8 cellular contexts compared by ENCODE assay signal in genomic region chr1:206281912-206282657, GRCh38.
A peak's percentile ranks its signal among the peaks of the same experiment; 100 is the strongest.
DNase-seq lines count a peak whose midpoint lies in the region; ATAC-seq and TF ChIP-seq lines count a peak whose summit lies in the region.
"Not testable (repeated sequence)": the region's sequence is repeated elsewhere in the genome, so short reads cannot be mapped to it uniquely, and the experiment has no call there.

No MANE protein-coding gene starts in this region.

- not testable (repeated sequence) for DNase-seq in DND-41; HCT116 (ENCODE audit: low read depth, low spot score); activated CD8-positive, alpha-beta memory T cell treated with anti-CD3 and anti-CD28 coated beads, Interleukin-2, amount 10 ng/mL, durations not matched to agents 7 days and 5 days; heart left ventricle; sciatic nerve (ENCODE audit: low spot score)

- H3K27me3 ChIP-seq in DND-41 (ENCODE audit: insufficient read depth, low read length, poor library complexity); HCT116 (ENCODE audit: insufficient read depth, low read length); heart left ventricle: not testable (repeated sequence)

- intact Hi-C loops in HCT116 (cut with micrococcal nuclease); heart left ventricle (cut with DNase I); sciatic nerve (cut with DNase I): not testable (repeated sequence)

- BruUV-seq in HCT116 (replicated peaks; lab: Mats Ljungman, UMichigan) = not testable (repeated sequence)

- TF ChIP-seq CTCF in DND-41 (IDR thresholded peaks at IDR 0.05; ENCODE audit: borderline replicate concordance, extremely low read depth, low read length, poor library complexity, severe bottlenecking); HCT116 (IDR thresholded peaks at IDR 0.05 in 2 of 3, conservative IDR thresholded peaks at IDR 0.05 in 1 of 3; ENCODE audit: borderline replicate concordance in 1 of 3, insufficient read depth in 1 of 3, low read depth in 2 of 3, low read length in 2 of 3); heart left ventricle (IDR thresholded peaks at IDR 0.05): not testable (repeated sequence)

- not testable (repeated sequence) for H3K9me3 ChIP-seq in DND-41 (ENCODE audit: insufficient read depth, low read length, severe bottlenecking); HCT116 (ENCODE audit: control insufficient read depth in 1 of 2, insufficient read depth in 1 of 2, low read depth in 1 of 2, low read length in 2 of 2); heart left ventricle

- not testable (repeated sequence) for H4K20me1 ChIP-seq in DND-41 (ENCODE audit: insufficient read depth, low read length); HCT116 (ENCODE audit: insufficient read depth)

- CTCF ChIA-PET in HCT116 (lab: Charles Lee); activated CD8-positive, alpha-beta memory T cell treated with anti-CD3 and anti-CD28 coated beads, Interleukin-2, amount 10 ng/mL, durations not matched to agents 7 days and 5 days (lab: Charles Lee): not testable (repeated sequence)

- RAD21 ChIA-PET in HCT116 (lab: Charles Lee; ENCODE audit: low non-redundant PET in 1 of 2, low total read pairs in 2 of 2, uncharacterized antibody in 2 of 2, unreplicated experiment in 2 of 2) = not testable (repeated sequence)

- not testable (repeated sequence) for TF ChIP-seq POLR2A in HCT116 (IDR thresholded peaks at IDR 0.05; ENCODE audit: borderline replicate concordance, extremely low read depth, insufficient read depth, insufficient read length); heart left ventricle (IDR thresholded peaks at IDR 0.05)

- not testable (repeated sequence) for H3K27me3 Mint-ChIP-seq in activated CD8-positive, alpha-beta memory T cell treated with anti-CD3 and anti-CD28 coated beads, Interleukin-2, amount 10 ng/mL, durations not matched to agents 7 days and 5 days

- not testable (repeated sequence) for H3K9me3 Mint-ChIP-seq in activated CD8-positive, alpha-beta memory T cell treated with anti-CD3 and anti-CD28 coated beads, Interleukin-2, amount 10 ng/mL, durations not matched to agents 7 days and 5 days (ENCODE audit: low read depth)

- not testable (repeated sequence) for H3K4me2 ChIP-seq in DND-41 (ENCODE audit: insufficient read depth, low read length); HCT116 (ENCODE audit: low read length)

- no CpG with 5 or more reads among the region's 2 CpGs for WGBS in heart left ventricle, 4 donors

- H3K36me3 Mint-ChIP-seq in activated CD8-positive, alpha-beta memory T cell treated with anti-CD3 and anti-CD28 coated beads, Interleukin-2, amount 10 ng/mL, durations not matched to agents 7 days and 5 days = not testable (repeated sequence)

- not testable (repeated sequence) for H3K79me2 ChIP-seq in DND-41 (ENCODE audit: insufficient read depth, low read length); HCT116 (ENCODE audit: insufficient read depth, low read length)

- H3K4me3 ChIP-seq in DND-41 (ENCODE audit: low read depth in 1 of 2, low read length in 2 of 2); HCT116 (replicated peaks in 1 of 2; ENCODE audit: low read depth in 1 of 2, low read length in 2 of 2); heart left ventricle: not testable (repeated sequence)

- H3K9ac ChIP-seq in DND-41 (ENCODE audit: low read depth, low read length); HCT116 (ENCODE audit: low read length): not testable (repeated sequence)

- H3K36me3 ChIP-seq in DND-41 (ENCODE audit: insufficient read depth, low read length); HCT116 (ENCODE audit: control insufficient read depth in 1 of 2, insufficient read depth in 2 of 2, low read length in 2 of 2); heart left ventricle: not testable (repeated sequence)

- not testable (repeated sequence) for H3K4me3 Mint-ChIP-seq in activated CD8-positive, alpha-beta memory T cell treated with anti-CD3 and anti-CD28 coated beads, Interleukin-2, amount 10 ng/mL, durations not matched to agents 7 days and 5 days

- H3K9me2 ChIP-seq in HCT116 (ENCODE audit: insufficient read depth) = not testable (repeated sequence)

- H3K27ac Mint-ChIP-seq in activated CD8-positive, alpha-beta memory T cell treated with anti-CD3 and anti-CD28 coated beads, Interleukin-2, amount 10 ng/mL, durations not matched to agents 7 days and 5 days = not testable (repeated sequence)

- ATAC-seq in DND-41 (ENCODE audit: insufficient read depth, low read depth) = peak; percentile 77
- peak; percentile 74 for ATAC-seq in GM19452 (IDR thresholded peaks at IDR 0.05; ENCODE audit: unreplicated experiment)
- peak; percentile 52 for ATAC-seq in HCT116
- peak; percentile 67 for ATAC-seq in HG03039 (IDR thresholded peaks at IDR 0.05; ENCODE audit: unreplicated experiment)
- peak; percentile 75 for ATAC-seq in HG03565 (IDR thresholded peaks at IDR 0.05; ENCODE audit: unreplicated experiment)
- peak; percentile 88 for ATAC-seq in activated CD8-positive, alpha-beta memory T cell treated with anti-CD3 and anti-CD28 coated beads, Interleukin-2, amount 10 ng/mL, durations not matched to agents 7 days and 5 days
- peak in 3 of 4 donors; percentile 35 to 81 (median 47) for ATAC-seq in heart left ventricle
- ATAC-seq in sciatic nerve = peak; percentile 57

- H3K27ac ChIP-seq in DND-41 (ENCODE audit: low read length); HCT116 (ENCODE audit: low read depth, low read length); heart left ventricle: not testable (repeated sequence)

- not testable (repeated sequence) for TF ChIP-seq RAD21 in HCT116 (IDR thresholded peaks at IDR 0.05; ENCODE audit: low read depth)

- peaks cover 12% of the 10 kb centered on the region for H3K4me1 Mint-ChIP-seq in activated CD8-positive, alpha-beta memory T cell treated with anti-CD3 and anti-CD28 coated beads, Interleukin-2, amount 10 ng/mL, durations not matched to agents 7 days and 5 days

- H2AFZ ChIP-seq in DND-41 (ENCODE audit: low read depth, low read length); HCT116 (ENCODE audit: low read depth, low read length, poor library complexity, severe bottlenecking): not testable (repeated sequence)

- not testable (repeated sequence) for H3K4me1 ChIP-seq in DND-41 (ENCODE audit: insufficient read depth, low read length); HCT116 (ENCODE audit: control insufficient read depth in 1 of 2, insufficient read depth in 2 of 2, low read length in 2 of 2); heart left ventricle

- POLR2A ChIA-PET in HCT116 (lab: Charles Lee) = not testable (repeated sequence)
